8 cellular contexts compared by ENCODE assay signal in genomic region chr17:65278050-65278819, GRCh38.
DNase-seq lines count a peak whose midpoint lies in the region; ATAC-seq, FAIRE-seq and TF ChIP-seq lines count a peak whose summit lies in the region.

No MANE protein-coding gene starts in this region.

- H4K20me1 ChIP-seq in endothelial cell of umbilical vein (replicated peaks; ENCODE audit: control insufficient read depth, extremely low read depth, insufficient read depth, low read length), result no peaks in the 10 kb centered on the region

- no peak overlapping the region for H2AFZ ChIP-seq in endothelial cell of umbilical vein (ENCODE audit: low read depth, low read length)

- peak; percentile 79 for DNase-seq in EH (ENCODE audit: low read depth)
- DNase-seq in LHCN-M2 (ENCODE audit: low read depth), result peak; percentile 36
- peak; percentile 22 for DNase-seq in UCSD-AML1 (lab: John Stamatoyannopoulos, UW; ENCODE audit: unreplicated experiment)
- DNase-seq in endothelial cell of umbilical vein (ENCODE audit: low read depth, low spot score), result peak; percentile 58
- peak; percentile 56 for DNase-seq in mucosa of gallbladder (ENCODE audit: low spot score)
- DNase-seq in GM20000 (ENCODE audit: low spot score), result no peak
- no peak for DNase-seq in aorta

- H3K4me1 ChIP-seq in endothelial cell of umbilical vein (ENCODE audit: control insufficient read depth, extremely low read depth, insufficient read depth, low read length), result peaks cover 1% of the 10 kb centered on the region
- peaks cover 0 to 4% of the 10 kb centered on the region in 2 donors for H3K4me1 ChIP-seq in aorta (ENCODE audit: control insufficient read depth in 1 of 2, insufficient read depth in 2 of 2, low read length in 2 of 2)

- WGBS in aorta, 2 donors, result 61 to 73% methylated on average over 12 of the region's 12 CpGs

- H3K79me2 ChIP-seq in endothelial cell of umbilical vein (ENCODE audit: control insufficient read depth, insufficient read depth, low read length), result no peaks in the 10 kb centered on the region

- H3K4me3 ChIP-seq in endothelial cell of umbilical vein (replicated peaks in 1 of 3; ENCODE audit: insufficient read depth in 1 of 3, low read depth in 1 of 3, low read length in 3 of 3) (no peak overlapping the region), aorta (ENCODE audit: low read length in 2 of 2) (no peak overlapping the region)

- intact Hi-C loops in endothelial cell of umbilical vein (cut with micrococcal nuclease), result loop anchor here (1.0 kb wide), 5 partner anchors 47 to 887 kb away; no protein-coding TSS in a partner anchor
- intact Hi-C loops in aorta (cut with DNase I), result no loop called here

- TF ChIP-seq POLR2A in endothelial cell of umbilical vein (IDR thresholded peaks at IDR 0.05; ENCODE audit: low read depth, low read length), result no peak

- dilution Hi-C loops in endothelial cell of umbilical vein (cut with MboI; ENCODE audit: extremely low pct_ligation_motif_present, low sequenced_read_pairs), result no loop called here

- no peak overlapping the region for H3K9ac ChIP-seq in endothelial cell of umbilical vein (replicated peaks; ENCODE audit: extremely low read depth, insufficient read depth, low read length)

- BruUV-seq in endothelial cell of umbilical vein (replicated peaks; lab: Mats Ljungman, UMichigan), result no TSS peak

- TF ChIP-seq CTCF in endothelial cell of umbilical vein (IDR thresholded peaks at IDR 0.05; ENCODE audit: extremely low read depth in 1 of 2, insufficient read depth in 1 of 2, low read depth in 1 of 2, low read length in 2 of 2), result peak; percentile 79 to 80
- TF ChIP-seq CTCF in GM20000 (IDR thresholded peaks at IDR 0.05; ENCODE audit: extremely low read depth, missing control alignments), result no peak

- H3K27ac ChIP-seq in endothelial cell of umbilical vein (ENCODE audit: insufficient read depth, low read depth, low read length) (no peak overlapping the region), aorta (ENCODE audit: low read depth in 1 of 2, low read length in 2 of 2) (no peak overlapping the region)

- CTCF ChIA-PET in endothelial cell of umbilical vein (lab: Charles Lee), result interaction anchor here (0.6 to 2.9 kb wide), 19 partner anchors 8 to 886 kb away, joined by 3 to 62 read pairs (median 5); no protein-coding TSS in a partner anchor

- peak; percentile 96 for FAIRE-seq in endothelial cell of umbilical vein (lab: Jason Lieb, UNC)

- no peaks in the 10 kb centered on the region for H3K9me1 ChIP-seq in endothelial cell of umbilical vein (replicated peaks; ENCODE audit: control insufficient read depth, extremely low read depth, insufficient read depth, low read length)

- H3K9me3 ChIP-seq in endothelial cell of umbilical vein (replicated peaks; ENCODE audit: control insufficient read depth, insufficient read depth, low read length), result no peaks in the 10 kb centered on the region
- H3K9me3 ChIP-seq in aorta (ENCODE audit: control insufficient read depth, low read length), result no peaks in the 10 kb centered on the region

- ATAC-seq in aorta (ENCODE audit: low FRiP score) (no peak), HG02870 (IDR thresholded peaks at IDR 0.05; ENCODE audit: unreplicated experiment) (no peak)

- no peak overlapping the region for H3K4me2 ChIP-seq in endothelial cell of umbilical vein (ENCODE audit: insufficient read depth, low read length)

- no peaks in the 10 kb centered on the region for H3K27me3 ChIP-seq in endothelial cell of umbilical vein (ENCODE audit: control insufficient read depth in 2 of 2, insufficient read depth in 2 of 2, low read length in 2 of 2)
- no peaks in the 10 kb centered on the region for H3K27me3 ChIP-seq in aorta (ENCODE audit: control insufficient read depth in 1 of 2, insufficient read depth in 2 of 2, low read length in 1 of 2)

- POLR2A ChIA-PET in endothelial cell of umbilical vein (lab: Charles Lee), result no interaction called here

- H3K36me3 ChIP-seq in endothelial cell of umbilical vein (ENCODE audit: control insufficient read depth in 2 of 2, extremely low read depth in 1 of 2, insufficient read depth in 2 of 2, low read length in 2 of 2) (no peaks in the 10 kb centered on the region), aorta (ENCODE audit: control insufficient read depth in 1 of 2, insufficient read depth in 2 of 2, low read length in 1 of 2) (no peaks in the 10 kb centered on the region)

TF ChIP-seq in endothelial cell of umbilical vein, 7 proteins besides CTCF, POLR2A, EP300 and RAD21:
- no peak for TF ChIP-seq MYC (IDR thresholded peaks at IDR 0.05; ENCODE audit: low read depth, low read length)
- no peak for TF ChIP-seq FOS (IDR thresholded peaks at IDR 0.05; ENCODE audit: borderline replicate concordance, insufficient read depth, low read length)
- TF ChIP-seq JUN (IDR thresholded peaks at IDR 0.05; ENCODE audit: borderline replicate concordance, insufficient read depth, insufficient read length, low read depth), result no peak
- TF ChIP-seq MAX (IDR thresholded peaks at IDR 0.05; ENCODE audit: insufficient read depth, insufficient read length), result no peak
- no peak for TF ChIP-seq EZH2 (IDR thresholded peaks at IDR 0.05; ENCODE audit: borderline replicate concordance, low read depth, low read length, severe bottlenecking)
- TF ChIP-seq POLR2AphosphoS5 (IDR thresholded peaks at IDR 0.05; ENCODE audit: insufficient read depth, low read depth, low read length), result no peak
- no peak for TF ChIP-seq GATA2 (IDR thresholded peaks at IDR 0.05; ENCODE audit: insufficient read depth, insufficient read length, low read depth, low read length)

Comparison
In these comparisons a context has a peak if more than half of its experiments do, and no peak if none do; other contexts are left out.
1. DNase-seq: peak in EH (single experiment), LHCN-M2 (single experiment), UCSD-AML1 (single experiment), endothelial cell of umbilical vein (single experiment) and mucosa of gallbladder (single experiment); none in GM20000 (single experiment) and aorta (0 of 2).